In genomic region chr15:42575188-42576039, GRCh38 we compare ENCODE assay signal across 8 cellular contexts. TPM values are rescaled to one million over a fixed set of nuclear protein-coding genes. Genes with fewer than 3 reads are reported as not detected.
DNase-seq lines count a peak whose midpoint lies in the region; ATAC-seq and TF ChIP-seq lines count a peak whose summit lies in the region.

STARD9 (plus strand) TSS chr15:42575606; CDS start chr15:42575716, 110 bp downstream.

- DNase-seq in DMS153 treated with DMSO at 0.1 percent for 48 hours (lab: John Stamatoyannopoulos, UW; ENCODE audit: unreplicated experiment) = peak; percentile 62
- DNase-seq in OCI-M2 (lab: John Stamatoyannopoulos, UW; ENCODE audit: unreplicated experiment) = peak; percentile 85
- DNase-seq in activated T-cell treated with anti-CD3 and anti-CD28 coated beads for 4 hours = peak; percentile 93
- DNase-seq in epithelial cell of proximal tubule (ENCODE audit: low read depth) = peak; percentile 52
- DNase-seq in mucosa of gallbladder (ENCODE audit: low spot score) = peak; percentile 98
- peak; percentile 95 for DNase-seq in stimulated activated CD8-positive, alpha-beta memory T cell treated with anti-CD3 and anti-CD28 coated beads, Interleukin-4, amount 100 ng/mL, for 24 hours (ENCODE audit: low read depth)

- peak within 1 kb of the TSS; percentile 93 for H3K4me3 ChIP-seq in epithelial cell of proximal tubule (ENCODE audit: low read depth, low read length)

- no peak for TF ChIP-seq CTCF in epithelial cell of proximal tubule (conservative IDR thresholded peaks at IDR 0.05; ENCODE audit: low read depth, low read length)

- TF ChIP-seq EP300 in Ishikawa (IDR thresholded peaks at IDR 0.05; ENCODE audit: borderline replicate concordance) = no peak

- TF ChIP-seq RAD21 in Ishikawa (IDR thresholded peaks at IDR 0.05; ENCODE audit: low read depth) = no peak

- ATAC-seq in GM21619 (IDR thresholded peaks at IDR 0.05; ENCODE audit: unreplicated experiment) = peak; percentile 91

TF ChIP-seq in Ishikawa, 13 proteins besides CTCF, POLR2A, EP300 and RAD21:
- peak; percentile 96 for TF ChIP-seq MAX (IDR thresholded peaks at IDR 0.05)
- TF ChIP-seq, protein P1, sequence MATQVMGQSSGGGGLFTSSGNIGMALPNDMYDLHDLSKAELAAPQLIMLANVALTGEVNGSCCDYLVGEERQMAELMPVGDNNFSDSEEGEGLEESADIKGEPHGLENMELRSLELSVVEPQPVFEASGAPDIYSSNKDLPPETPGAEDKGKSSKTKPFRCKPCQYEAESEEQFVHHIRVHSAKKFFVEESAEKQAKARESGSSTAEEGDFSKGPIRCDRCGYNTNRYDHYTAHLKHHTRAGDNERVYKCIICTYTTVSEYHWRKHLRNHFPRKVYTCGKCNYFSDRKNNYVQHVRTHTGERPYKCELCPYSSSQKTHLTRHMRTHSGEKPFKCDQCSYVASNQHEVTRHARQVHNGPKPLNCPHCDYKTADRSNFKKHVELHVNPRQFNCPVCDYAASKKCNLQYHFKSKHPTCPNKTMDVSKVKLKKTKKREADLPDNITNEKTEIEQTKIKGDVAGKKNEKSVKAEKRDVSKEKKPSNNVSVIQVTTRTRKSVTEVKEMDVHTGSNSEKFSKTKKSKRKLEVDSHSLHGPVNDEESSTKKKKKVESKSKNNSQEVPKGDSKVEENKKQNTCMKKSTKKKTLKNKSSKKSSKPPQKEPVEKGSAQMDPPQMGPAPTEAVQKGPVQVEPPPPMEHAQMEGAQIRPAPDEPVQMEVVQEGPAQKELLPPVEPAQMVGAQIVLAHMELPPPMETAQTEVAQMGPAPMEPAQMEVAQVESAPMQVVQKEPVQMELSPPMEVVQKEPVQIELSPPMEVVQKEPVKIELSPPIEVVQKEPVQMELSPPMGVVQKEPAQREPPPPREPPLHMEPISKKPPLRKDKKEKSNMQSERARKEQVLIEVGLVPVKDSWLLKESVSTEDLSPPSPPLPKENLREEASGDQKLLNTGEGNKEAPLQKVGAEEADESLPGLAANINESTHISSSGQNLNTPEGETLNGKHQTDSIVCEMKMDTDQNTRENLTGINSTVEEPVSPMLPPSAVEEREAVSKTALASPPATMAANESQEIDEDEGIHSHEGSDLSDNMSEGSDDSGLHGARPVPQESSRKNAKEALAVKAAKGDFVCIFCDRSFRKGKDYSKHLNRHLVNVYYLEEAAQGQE (IDR thresholded peaks at IDR 0.05; ENCODE audit: low read depth) = no peak
- TF ChIP-seq TEAD4 (IDR thresholded peaks at IDR 0.05) = no peak
- no peak for TF ChIP-seq FOXM1 (IDR thresholded peaks at IDR 0.05; ENCODE audit: borderline replicate concordance, low read depth)
- no peak for TF ChIP-seq YY1 (IDR thresholded peaks at IDR 0.05; ENCODE audit: low read depth)
- TF ChIP-seq CREB1 (IDR thresholded peaks at IDR 0.05; ENCODE audit: low read depth) = no peak
- TF ChIP-seq ZBTB7A (IDR thresholded peaks at IDR 0.05; ENCODE audit: low read depth) = 0 out of 2 replicates have a peak, but pooled peaks have one; percentile 25
- TF ChIP-seq EGR1 (IDR thresholded peaks at IDR 0.05) = 0 out of 2 replicates have a peak, but pooled peaks have one; percentile 31
- no peak for TF ChIP-seq CEBPB (IDR thresholded peaks at IDR 0.05)
- no peak for TF ChIP-seq TCF12 (IDR thresholded peaks at IDR 0.05; ENCODE audit: low read depth)
- 0 out of 2 replicates have a peak, but pooled peaks have one; percentile 10 for TF ChIP-seq TAF1 (IDR thresholded peaks at IDR 0.05; ENCODE audit: low read depth)
- TF ChIP-seq USF1 (IDR thresholded peaks at IDR 0.05) = no peak
- TF ChIP-seq NFIC (IDR thresholded peaks at IDR 0.05) = peak; percentile 86
TF ChIP-seq in Ishikawa: peak in this region for 5.

RNA-seq across cellular contexts. Expression of gene STARD9, which starts in this region (rescaled TPM):
- total RNA-seq in epithelial cell of proximal tubule (2.4 and 5.4 TPM in 2 replicates), mucosa of gallbladder (9.8 TPM)

Comparison
In these comparisons a context has a peak if more than half of its experiments do, and no peak if none do; other contexts are left out.
1. Peak in every context shown above with its lines: DNase-seq, ATAC-seq and H3K4me3 ChIP-seq.